In genomic region chr6:167683028-167683862, GRCh38 we compare ENCODE assay signal across 1 cellular context.
TF ChIP-seq lines count a peak whose summit lies in the region.

No MANE protein-coding gene starts in this region.

TF ChIP-seq in HepG2, 621 proteins besides CTCF, POLR2A, EP300 and RAD21 (continued from another document and continues in another):
- TF ChIP-seq BATF2 (CRISPR knock-in tag; IDR thresholded peaks at IDR 0.05) (no peak), KMT2A (CRISPR knock-in tag; IDR thresholded peaks at IDR 0.05) (peak; percentile 69; the same call in 1 of the 2 replicates), HNF4A (CRISPR knock-in tag; IDR thresholded peaks at IDR 0.05) (peak; percentile 99), ZNF552 (CRISPR knock-in tag; IDR thresholded peaks at IDR 0.05; ENCODE audit: borderline replicate concordance) (peak; percentile 63; the same call in 1 of the 2 replicates), YEATS2 (CRISPR knock-in tag; IDR thresholded peaks at IDR 0.05; ENCODE audit: borderline replicate concordance) (peak; percentile 63; the same call in 1 of the 2 replicates), ZSCAN29 (CRISPR knock-in tag; conservative IDR thresholded peaks at IDR 0.05) (peak; percentile 98), TEAD2 (CRISPR knock-in tag; IDR thresholded peaks at IDR 0.05) (0 out of 2 replicates have a peak, but pooled peaks have one; percentile 17), SMYD3 (CRISPR knock-in tag; IDR thresholded peaks at IDR 0.05) (peak; percentile 90; the same call in 1 of the 2 replicates), ZNF333 (CRISPR knock-in tag; IDR thresholded peaks at IDR 0.05; ENCODE audit: borderline replicate concordance) (no peak), FOSL2 (CRISPR knock-in tag; IDR thresholded peaks at IDR 0.05) (peak; percentile 100), ZNF788 (CRISPR knock-in tag; IDR thresholded peaks at IDR 0.05; ENCODE audit: borderline replicate concordance) (peak; percentile 97), FOXP4 (CRISPR knock-in tag; IDR thresholded peaks at IDR 0.05) (peak; percentile 99), ZNF20 (CRISPR knock-in tag; IDR thresholded peaks at IDR 0.05) (no peak; the same call in 1 of the 2 replicates), ZBTB43 (CRISPR knock-in tag; conservative IDR thresholded peaks at IDR 0.05) (peak; percentile 93), ZNF576 (CRISPR knock-in tag; IDR thresholded peaks at IDR 0.05) (no peak), STAG1 (CRISPR knock-in tag; IDR thresholded peaks at IDR 0.05) (peak; percentile 57), THYN1 (CRISPR knock-in tag; IDR thresholded peaks at IDR 0.05; ENCODE audit: borderline replicate concordance, low read depth) (no peak), THAP11 (CRISPR knock-in tag; IDR thresholded peaks at IDR 0.05) (peak; percentile 86), MXD4 (CRISPR knock-in tag; IDR thresholded peaks at IDR 0.05) (peak; percentile 91), NCOA5 (CRISPR knock-in tag; IDR thresholded peaks at IDR 0.05) (no peak), PAX8 (CRISPR knock-in tag; IDR thresholded peaks at IDR 0.05; ENCODE audit: borderline replicate concordance) (0 out of 2 replicates have a peak, but pooled peaks have one; percentile 61), ZNF646 (CRISPR knock-in tag; IDR thresholded peaks at IDR 0.05) (peak; percentile 88), SNAPC2 (CRISPR knock-in tag; IDR thresholded peaks at IDR 0.05) (peak; percentile 94; the same call in 1 of the 2 replicates), ZNF784 (CRISPR knock-in tag; IDR thresholded peaks at IDR 0.05; ENCODE audit: borderline replicate concordance) (peak; percentile 91), ATF7 (IDR thresholded peaks at IDR 0.05) (no peak; the same call in 1 of the 2 replicates), ATF7 (CRISPR knock-in tag; IDR thresholded peaks at IDR 0.05) (peak; percentile 92), TAF1 (CRISPR knock-in tag; IDR thresholded peaks at IDR 0.05) (peak; percentile 20; the same call in 1 of the 2 replicates), ONECUT2 (CRISPR knock-in tag; IDR thresholded peaks at IDR 0.05) (no peak), ZXDC (CRISPR knock-in tag; IDR thresholded peaks at IDR 0.05) (peak; percentile 66), ZNF563 (CRISPR knock-in tag; IDR thresholded peaks at IDR 0.05) (peak; percentile 89; the same call in 1 of the 2 replicates), FOXK2 (IDR thresholded peaks at IDR 0.05) (peak; percentile 80; the same call in 1 of the 2 replicates), ZBED4 (CRISPR knock-in tag; IDR thresholded peaks at IDR 0.05; ENCODE audit: borderline replicate concordance) (peak; percentile 89; the same call in 1 of the 2 replicates), ZSCAN22 (CRISPR knock-in tag; IDR thresholded peaks at IDR 0.05) (peak; percentile 70; the same call in 1 of the 2 replicates), CCDC6 (CRISPR knock-in tag; IDR thresholded peaks at IDR 0.05) (peak; percentile 99), PAWR (CRISPR knock-in tag; IDR thresholded peaks at IDR 0.05; ENCODE audit: borderline replicate concordance) (peak; percentile 78; the same call in 1 of the 2 replicates), HES4 (CRISPR knock-in tag; IDR thresholded peaks at IDR 0.05; ENCODE audit: borderline replicate concordance) (peak; percentile 26; the same call in 1 of the 2 replicates), FOXJ3 (CRISPR knock-in tag; IDR thresholded peaks at IDR 0.05; ENCODE audit: borderline replicate concordance) (peak; percentile 97), RFX5 (IDR thresholded peaks at IDR 0.05; ENCODE audit: low read depth, low read length) (0 out of 2 replicates have a peak, but pooled peaks have one; percentile 48), MIER2 (CRISPR knock-in tag; IDR thresholded peaks at IDR 0.05) (peak; percentile 85), FOSL1 (CRISPR knock-in tag; IDR thresholded peaks at IDR 0.05; ENCODE audit: borderline replicate concordance) (peak; percentile 97), ZSCAN12 (CRISPR knock-in tag; IDR thresholded peaks at IDR 0.05) (no peak), RBM39 (IDR thresholded peaks at IDR 0.05; ENCODE audit: low read depth, low read length, poor library complexity, severe bottlenecking) (no peak), MYNN (CRISPR knock-in tag; IDR thresholded peaks at IDR 0.05; ENCODE audit: low read depth) (peak; percentile 89; the same call in 1 of the 2 replicates), ZFX (CRISPR knock-in tag; IDR thresholded peaks at IDR 0.05; ENCODE audit: low read depth) (peak; percentile 69), GATAD1 (CRISPR knock-in tag; IDR thresholded peaks at IDR 0.05) (peak; percentile 76), ATF5 (CRISPR knock-in tag; IDR thresholded peaks at IDR 0.05; ENCODE audit: low read depth) (0 out of 2 replicates have a peak, but pooled peaks have one; percentile 78), KDM2A (CRISPR knock-in tag; IDR thresholded peaks at IDR 0.05; ENCODE audit: borderline replicate concordance, low read depth) (peak; percentile 87)
